In genomic region chr9:35079426-35080341, GRCh38 we compare ENCODE assay signal across 1 cellular context.
TF ChIP-seq lines count a peak whose summit lies in the region.

FANCG (minus strand) TSS chr9:35079942; CDS start chr9:35079524, 418 bp downstream.

TF ChIP-seq in HepG2, 621 proteins besides CTCF, POLR2A, EP300 and RAD21 (continued from another document and continues in another):
- TF ChIP-seq ZNF574 (CRISPR knock-in tag; IDR thresholded peaks at IDR 0.05): peak; percentile 96
- TF ChIP-seq SP140L (CRISPR knock-in tag; IDR thresholded peaks at IDR 0.05; ENCODE audit: borderline replicate concordance): no peak
- TF ChIP-seq GATAD1 (CRISPR knock-in tag; IDR thresholded peaks at IDR 0.05): peak; percentile 88
- TF ChIP-seq GMEB2 (CRISPR knock-in tag; IDR thresholded peaks at IDR 0.05; ENCODE audit: low read depth): no peak
- TF ChIP-seq MAX (IDR thresholded peaks at IDR 0.05): peak; percentile 80
- TF ChIP-seq ZKSCAN1 (IDR thresholded peaks at IDR 0.05; ENCODE audit: low read length): no peak
- TF ChIP-seq ZNF431 (CRISPR knock-in tag; IDR thresholded peaks at IDR 0.05; ENCODE audit: borderline replicate concordance, low read depth): peak; percentile 15; the same call in 1 of the 2 replicates
- no peak for TF ChIP-seq ZNF646 (CRISPR knock-in tag; IDR thresholded peaks at IDR 0.05)
- no peak for TF ChIP-seq JARID2 (CRISPR knock-in tag; IDR thresholded peaks at IDR 0.05; ENCODE audit: insufficient replicate concordance)
- TF ChIP-seq FOXP1 (IDR thresholded peaks at IDR 0.05): no peak
- no peak for TF ChIP-seq FOXP1 (CRISPR knock-in tag; IDR thresholded peaks at IDR 0.05)
- no peak for TF ChIP-seq CSRNP2 (CRISPR knock-in tag; conservative IDR thresholded peaks at IDR 0.05; ENCODE audit: low read depth)
- no peak for TF ChIP-seq ZBTB14 (CRISPR knock-in tag; IDR thresholded peaks at IDR 0.05)
- TF ChIP-seq ZNF510 (CRISPR knock-in tag; IDR thresholded peaks at IDR 0.05; ENCODE audit: low read depth): no peak
- no peak for TF ChIP-seq CBX2 (IDR thresholded peaks at IDR 0.05; ENCODE audit: low read depth, low read length)
- TF ChIP-seq CBX2 (CRISPR knock-in tag; IDR thresholded peaks at IDR 0.05; ENCODE audit: low read depth): no peak
- TF ChIP-seq TP53 (CRISPR knock-in tag; conservative IDR thresholded peaks at IDR 0.05): no peak
- TF ChIP-seq AFF4 (CRISPR knock-in tag; IDR thresholded peaks at IDR 0.05): no peak
- peak; percentile 89 for TF ChIP-seq HDAC1 (CRISPR knock-in tag; IDR thresholded peaks at IDR 0.05)
- peak; percentile 74 for TF ChIP-seq ELF3 (CRISPR knock-in tag; IDR thresholded peaks at IDR 0.05)
- peak; percentile 66; the same call in 1 of the 2 replicates for TF ChIP-seq PRDM15 (CRISPR knock-in tag; IDR thresholded peaks at IDR 0.05)
- TF ChIP-seq ZNF569 (CRISPR knock-in tag; IDR thresholded peaks at IDR 0.05; ENCODE audit: borderline replicate concordance): no peak; the same call in 1 of the 2 replicates
- no peak for TF ChIP-seq ZNF713 (CRISPR knock-in tag; IDR thresholded peaks at IDR 0.05)
- 0 out of 2 replicates have a peak, but pooled peaks have one; percentile 49 for TF ChIP-seq ZNF333 (CRISPR knock-in tag; IDR thresholded peaks at IDR 0.05; ENCODE audit: borderline replicate concordance)
- no peak for TF ChIP-seq ZNF264 (CRISPR knock-in tag; IDR thresholded peaks at IDR 0.05)
- no peak for TF ChIP-seq BCLAF1 (IDR thresholded peaks at IDR 0.05)
- TF ChIP-seq SAP130 (CRISPR knock-in tag; IDR thresholded peaks at IDR 0.05; ENCODE audit: low read depth): peak; percentile 95
- no peak for TF ChIP-seq NBN (conservative IDR thresholded peaks at IDR 0.05)
- TF ChIP-seq SATB2 (CRISPR knock-in tag; IDR thresholded peaks at IDR 0.05): no peak
